ENCODE assay signal across 1 cellular context in the genomic region with DNA sequence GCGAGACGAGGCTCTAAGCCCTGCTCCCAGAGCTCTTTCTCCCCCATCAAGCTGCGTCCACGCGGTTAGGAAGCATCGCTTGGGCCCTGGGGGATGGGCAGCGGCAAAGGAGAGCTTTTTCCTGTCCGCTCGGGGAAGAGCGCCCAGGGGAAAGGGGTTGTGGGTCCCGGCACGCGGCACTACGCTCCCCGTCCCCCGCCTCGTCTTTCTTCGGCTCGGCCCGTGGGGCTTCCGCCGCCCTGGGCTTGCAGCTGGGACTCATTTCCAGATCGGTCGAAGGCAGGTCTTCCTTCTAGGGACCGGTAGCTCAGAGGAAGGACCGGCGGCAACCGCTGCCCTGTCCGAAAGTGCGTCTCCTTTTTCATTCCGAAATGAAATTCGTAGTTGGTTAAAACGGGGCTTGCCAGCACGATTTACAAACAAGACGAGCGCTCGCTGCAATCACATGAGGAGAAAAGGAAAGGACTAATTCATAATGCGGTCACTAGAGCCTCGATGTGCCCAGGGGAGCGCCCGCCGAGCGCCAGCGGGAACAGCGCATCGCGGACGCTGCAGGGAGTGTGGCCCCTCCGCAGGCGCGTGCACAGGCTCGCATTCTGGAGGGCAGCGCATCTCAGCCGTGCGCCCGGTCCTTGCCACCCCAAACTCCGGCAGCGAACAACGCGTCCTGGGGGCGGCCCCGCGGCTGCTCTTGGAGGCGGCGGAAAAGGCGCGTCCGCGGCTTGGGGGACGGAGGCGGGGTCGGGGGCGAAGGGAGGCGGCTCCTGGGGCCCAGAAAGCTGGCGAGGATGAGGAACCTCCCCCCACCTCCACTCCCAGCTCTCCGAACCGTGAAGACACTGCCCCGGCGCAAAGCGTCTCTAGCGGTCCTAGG.
TF ChIP-seq lines count a peak whose summit lies in the region.

No MANE protein-coding gene starts in this region.

TF ChIP-seq in H1, 55 proteins besides CTCF, POLR2A, EP300 and RAD21:
- TF ChIP-seq RXRA (IDR thresholded peaks at IDR 0.05; ENCODE audit: insufficient read depth, low read depth, low read length) (no peak), SIX5 (IDR thresholded peaks at IDR 0.05; ENCODE audit: low read depth, low read length) (no peak), TCF12 (IDR thresholded peaks at IDR 0.05; ENCODE audit: low read depth, low read length) (0 out of 2 replicates have a peak, but pooled peaks have one; percentile 28), ASH2L (IDR thresholded peaks at IDR 0.05; ENCODE audit: low read length) (peak; percentile 94), SP4 (IDR thresholded peaks at IDR 0.05; ENCODE audit: low read length) (no peak), ZNF274 (IDR thresholded peaks at IDR 0.05; ENCODE audit: borderline replicate concordance, extremely low read depth, low read length) (no peak), RFX5 (IDR thresholded peaks at IDR 0.05; ENCODE audit: borderline replicate concordance, low read depth, low read length) (no peak), EGR1 (IDR thresholded peaks at IDR 0.05; ENCODE audit: borderline replicate concordance, low read depth, low read length) (no peak), TBP (IDR thresholded peaks at IDR 0.05; ENCODE audit: low read depth, low read length) (0 out of 2 replicates have a peak, but pooled peaks have one; percentile 35), JUND (IDR thresholded peaks at IDR 0.05; ENCODE audit: low read length) (no peak), SIN3A (conservative IDR thresholded peaks at IDR 0.05 in 1 of 2, IDR thresholded peaks at IDR 0.05 in 1 of 2; ENCODE audit: low read depth in 1 of 2, low read length in 2 of 2) (0 out of 4 replicates have a peak, but pooled peaks of 1 of the 2 experiments have one; percentile 24), BACH1 (IDR thresholded peaks at IDR 0.05; ENCODE audit: low read length) (no peak), POU5F1 (IDR thresholded peaks at IDR 0.05; ENCODE audit: low read depth, low read length) (no peak), SP2 (IDR thresholded peaks at IDR 0.05; ENCODE audit: low read length) (no peak), GABPA (IDR thresholded peaks at IDR 0.05; ENCODE audit: borderline replicate concordance, insufficient read depth, low read length) (no peak), KDM5A (IDR thresholded peaks at IDR 0.05; ENCODE audit: low read length) (no peak), EZH2 (IDR thresholded peaks at IDR 0.05; ENCODE audit: low read depth, low read length, severe bottlenecking) (peak; percentile 69), NRF1 (IDR thresholded peaks at IDR 0.05; ENCODE audit: low read depth, low read length) (no peak), RBBP5 (IDR thresholded peaks at IDR 0.05; ENCODE audit: borderline replicate concordance, low read depth, low read length) (peak; percentile 64; the same call in 1 of the 2 replicates), CREB1 (IDR thresholded peaks at IDR 0.05) (peak; percentile 35; the same call in 1 of the 2 replicates), CHD1 (IDR thresholded peaks at IDR 0.05; ENCODE audit: low read depth, low read length) (no peak), CBX5 (IDR thresholded peaks at IDR 0.05; ENCODE audit: low read depth, low read length) (no peak), TAF7 (optimal IDR thresholded peaks at IDR 0.05; ENCODE audit: borderline replicate concordance, low read depth, low read length) (no peak), BCL11A (IDR thresholded peaks at IDR 0.05; ENCODE audit: low read depth in 2 of 2, low read length in 2 of 2) (no peak), CHD2 (IDR thresholded peaks at IDR 0.05; ENCODE audit: low read length) (no peak), SP1 (IDR thresholded peaks at IDR 0.05; ENCODE audit: low read depth, low read length) (no peak), USF2 (IDR thresholded peaks at IDR 0.05; ENCODE audit: low read length) (no peak), HDAC2 (IDR thresholded peaks at IDR 0.05; ENCODE audit: borderline replicate concordance in 1 of 2, low read depth in 2 of 2, low read length in 2 of 2) (no peak), KDM1A (IDR thresholded peaks at IDR 0.05; ENCODE audit: borderline replicate concordance, low read length) (peak; percentile 9; the same call in 1 of the 2 replicates), KDM4A (IDR thresholded peaks at IDR 0.05; ENCODE audit: low read depth, low read length, severe bottlenecking) (no peak), PHF8 (conservative IDR thresholded peaks at IDR 0.05; ENCODE audit: low read depth, low read length) (0 out of 2 replicates have a peak, but pooled peaks have one; percentile 18), SUZ12 (IDR thresholded peaks at IDR 0.05; ENCODE audit: low read length) (peak; percentile 59), JUN (IDR thresholded peaks at IDR 0.05; ENCODE audit: low read depth, low read length) (no peak), TEAD4 (IDR thresholded peaks at IDR 0.05; ENCODE audit: low read depth, low read length) (no peak), CTBP2 (IDR thresholded peaks at IDR 0.05; ENCODE audit: borderline replicate concordance, insufficient read depth, insufficient read length, low read length) (no peak), RNF2 (IDR thresholded peaks at IDR 0.05; ENCODE audit: borderline replicate concordance, low read depth, low read length, missing control alignments, poor library complexity, severe bottlenecking) (peak; percentile 58), SRF (IDR thresholded peaks at IDR 0.05; ENCODE audit: low read depth, low read length) (no peak), CEBPB (IDR thresholded peaks at IDR 0.05; ENCODE audit: low read depth, low read length) (no peak), FOSL1 (IDR thresholded peaks at IDR 0.05; ENCODE audit: insufficient read depth, low read depth, low read length) (no peak), TAF1 (IDR thresholded peaks at IDR 0.05; ENCODE audit: low read depth, low read length) (peak; percentile 34; the same call in 1 of the 2 replicates), YY1 (IDR thresholded peaks at IDR 0.05; ENCODE audit: low read depth, low read length) (peak; percentile 12; the same call in 1 of the 2 replicates), HDAC6 (IDR thresholded peaks at IDR 0.05; ENCODE audit: low read depth, low read length) (no peak), SIRT6 (IDR thresholded peaks at IDR 0.05; ENCODE audit: low read length) (no peak), MAX (IDR thresholded peaks at IDR 0.05) (peak; percentile 93)
- TF ChIP-seq, protein P1, sequence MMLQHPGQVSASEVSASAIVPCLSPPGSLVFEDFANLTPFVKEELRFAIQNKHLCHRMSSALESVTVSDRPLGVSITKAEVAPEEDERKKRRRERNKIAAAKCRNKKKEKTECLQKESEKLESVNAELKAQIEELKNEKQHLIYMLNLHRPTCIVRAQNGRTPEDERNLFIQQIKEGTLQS (IDR thresholded peaks at IDR 0.05; ENCODE audit: insufficient read depth, low read depth, low read length): no peak
- TF ChIP-seq, protein P2, sequence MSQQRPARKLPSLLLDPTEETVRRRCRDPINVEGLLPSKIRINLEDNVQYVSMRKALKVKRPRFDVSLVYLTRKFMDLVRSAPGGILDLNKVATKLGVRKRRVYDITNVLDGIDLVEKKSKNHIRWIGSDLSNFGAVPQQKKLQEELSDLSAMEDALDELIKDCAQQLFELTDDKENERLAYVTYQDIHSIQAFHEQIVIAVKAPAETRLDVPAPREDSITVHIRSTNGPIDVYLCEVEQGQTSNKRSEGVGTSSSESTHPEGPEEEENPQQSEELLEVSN (IDR thresholded peaks at IDR 0.05): peak; percentile 82
- TF ChIP-seq, protein P3, sequence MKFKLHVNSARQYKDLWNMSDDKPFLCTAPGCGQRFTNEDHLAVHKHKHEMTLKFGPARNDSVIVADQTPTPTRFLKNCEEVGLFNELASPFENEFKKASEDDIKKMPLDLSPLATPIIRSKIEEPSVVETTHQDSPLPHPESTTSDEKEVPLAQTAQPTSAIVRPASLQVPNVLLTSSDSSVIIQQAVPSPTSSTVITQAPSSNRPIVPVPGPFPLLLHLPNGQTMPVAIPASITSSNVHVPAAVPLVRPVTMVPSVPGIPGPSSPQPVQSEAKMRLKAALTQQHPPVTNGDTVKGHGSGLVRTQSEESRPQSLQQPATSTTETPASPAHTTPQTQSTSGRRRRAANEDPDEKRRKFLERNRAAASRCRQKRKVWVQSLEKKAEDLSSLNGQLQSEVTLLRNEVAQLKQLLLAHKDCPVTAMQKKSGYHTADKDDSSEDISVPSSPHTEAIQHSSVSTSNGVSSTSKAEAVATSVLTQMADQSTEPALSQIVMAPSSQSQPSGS (IDR thresholded peaks at IDR 0.05; ENCODE audit: low read length): no peak
- TF ChIP-seq, protein P4, sequence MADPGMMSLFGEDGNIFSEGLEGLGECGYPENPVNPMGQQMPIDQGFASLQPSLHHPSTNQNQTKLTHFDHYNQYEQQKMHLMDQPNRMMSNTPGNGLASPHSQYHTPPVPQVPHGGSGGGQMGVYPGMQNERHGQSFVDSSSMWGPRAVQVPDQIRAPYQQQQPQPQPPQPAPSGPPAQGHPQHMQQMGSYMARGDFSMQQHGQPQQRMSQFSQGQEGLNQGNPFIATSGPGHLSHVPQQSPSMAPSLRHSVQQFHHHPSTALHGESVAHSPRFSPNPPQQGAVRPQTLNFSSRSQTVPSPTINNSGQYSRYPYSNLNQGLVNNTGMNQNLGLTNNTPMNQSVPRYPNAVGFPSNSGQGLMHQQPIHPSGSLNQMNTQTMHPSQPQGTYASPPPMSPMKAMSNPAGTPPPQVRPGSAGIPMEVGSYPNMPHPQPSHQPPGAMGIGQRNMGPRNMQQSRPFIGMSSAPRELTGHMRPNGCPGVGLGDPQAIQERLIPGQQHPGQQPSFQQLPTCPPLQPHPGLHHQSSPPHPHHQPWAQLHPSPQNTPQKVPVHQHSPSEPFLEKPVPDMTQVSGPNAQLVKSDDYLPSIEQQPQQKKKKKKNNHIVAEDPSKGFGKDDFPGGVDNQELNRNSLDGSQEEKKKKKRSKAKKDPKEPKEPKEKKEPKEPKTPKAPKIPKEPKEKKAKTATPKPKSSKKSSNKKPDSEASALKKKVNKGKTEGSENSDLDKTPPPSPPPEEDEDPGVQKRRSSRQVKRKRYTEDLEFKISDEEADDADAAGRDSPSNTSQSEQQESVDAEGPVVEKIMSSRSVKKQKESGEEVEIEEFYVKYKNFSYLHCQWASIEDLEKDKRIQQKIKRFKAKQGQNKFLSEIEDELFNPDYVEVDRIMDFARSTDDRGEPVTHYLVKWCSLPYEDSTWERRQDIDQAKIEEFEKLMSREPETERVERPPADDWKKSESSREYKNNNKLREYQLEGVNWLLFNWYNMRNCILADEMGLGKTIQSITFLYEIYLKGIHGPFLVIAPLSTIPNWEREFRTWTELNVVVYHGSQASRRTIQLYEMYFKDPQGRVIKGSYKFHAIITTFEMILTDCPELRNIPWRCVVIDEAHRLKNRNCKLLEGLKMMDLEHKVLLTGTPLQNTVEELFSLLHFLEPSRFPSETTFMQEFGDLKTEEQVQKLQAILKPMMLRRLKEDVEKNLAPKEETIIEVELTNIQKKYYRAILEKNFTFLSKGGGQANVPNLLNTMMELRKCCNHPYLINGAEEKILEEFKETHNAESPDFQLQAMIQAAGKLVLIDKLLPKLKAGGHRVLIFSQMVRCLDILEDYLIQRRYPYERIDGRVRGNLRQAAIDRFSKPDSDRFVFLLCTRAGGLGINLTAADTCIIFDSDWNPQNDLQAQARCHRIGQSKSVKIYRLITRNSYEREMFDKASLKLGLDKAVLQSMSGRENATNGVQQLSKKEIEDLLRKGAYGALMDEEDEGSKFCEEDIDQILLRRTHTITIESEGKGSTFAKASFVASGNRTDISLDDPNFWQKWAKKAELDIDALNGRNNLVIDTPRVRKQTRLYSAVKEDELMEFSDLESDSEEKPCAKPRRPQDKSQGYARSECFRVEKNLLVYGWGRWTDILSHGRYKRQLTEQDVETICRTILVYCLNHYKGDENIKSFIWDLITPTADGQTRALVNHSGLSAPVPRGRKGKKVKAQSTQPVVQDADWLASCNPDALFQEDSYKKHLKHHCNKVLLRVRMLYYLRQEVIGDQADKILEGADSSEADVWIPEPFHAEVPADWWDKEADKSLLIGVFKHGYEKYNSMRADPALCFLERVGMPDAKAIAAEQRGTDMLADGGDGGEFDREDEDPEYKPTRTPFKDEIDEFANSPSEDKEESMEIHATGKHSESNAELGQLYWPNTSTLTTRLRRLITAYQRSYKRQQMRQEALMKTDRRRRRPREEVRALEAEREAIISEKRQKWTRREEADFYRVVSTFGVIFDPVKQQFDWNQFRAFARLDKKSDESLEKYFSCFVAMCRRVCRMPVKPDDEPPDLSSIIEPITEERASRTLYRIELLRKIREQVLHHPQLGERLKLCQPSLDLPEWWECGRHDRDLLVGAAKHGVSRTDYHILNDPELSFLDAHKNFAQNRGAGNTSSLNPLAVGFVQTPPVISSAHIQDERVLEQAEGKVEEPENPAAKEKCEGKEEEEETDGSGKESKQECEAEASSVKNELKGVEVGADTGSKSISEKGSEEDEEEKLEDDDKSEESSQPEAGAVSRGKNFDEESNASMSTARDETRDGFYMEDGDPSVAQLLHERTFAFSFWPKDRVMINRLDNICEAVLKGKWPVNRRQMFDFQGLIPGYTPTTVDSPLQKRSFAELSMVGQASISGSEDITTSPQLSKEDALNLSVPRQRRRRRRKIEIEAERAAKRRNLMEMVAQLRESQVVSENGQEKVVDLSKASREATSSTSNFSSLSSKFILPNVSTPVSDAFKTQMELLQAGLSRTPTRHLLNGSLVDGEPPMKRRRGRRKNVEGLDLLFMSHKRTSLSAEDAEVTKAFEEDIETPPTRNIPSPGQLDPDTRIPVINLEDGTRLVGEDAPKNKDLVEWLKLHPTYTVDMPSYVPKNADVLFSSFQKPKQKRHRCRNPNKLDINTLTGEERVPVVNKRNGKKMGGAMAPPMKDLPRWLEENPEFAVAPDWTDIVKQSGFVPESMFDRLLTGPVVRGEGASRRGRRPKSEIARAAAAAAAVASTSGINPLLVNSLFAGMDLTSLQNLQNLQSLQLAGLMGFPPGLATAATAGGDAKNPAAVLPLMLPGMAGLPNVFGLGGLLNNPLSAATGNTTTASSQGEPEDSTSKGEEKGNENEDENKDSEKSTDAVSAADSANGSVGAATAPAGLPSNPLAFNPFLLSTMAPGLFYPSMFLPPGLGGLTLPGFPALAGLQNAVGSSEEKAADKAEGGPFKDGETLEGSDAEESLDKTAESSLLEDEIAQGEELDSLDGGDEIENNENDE (IDR thresholded peaks at IDR 0.05; ENCODE audit: insufficient replicate concordance, low read length): no peak
